Comparison of ENCODE assay signal across 18 cellular contexts in the genomic region with DNA sequence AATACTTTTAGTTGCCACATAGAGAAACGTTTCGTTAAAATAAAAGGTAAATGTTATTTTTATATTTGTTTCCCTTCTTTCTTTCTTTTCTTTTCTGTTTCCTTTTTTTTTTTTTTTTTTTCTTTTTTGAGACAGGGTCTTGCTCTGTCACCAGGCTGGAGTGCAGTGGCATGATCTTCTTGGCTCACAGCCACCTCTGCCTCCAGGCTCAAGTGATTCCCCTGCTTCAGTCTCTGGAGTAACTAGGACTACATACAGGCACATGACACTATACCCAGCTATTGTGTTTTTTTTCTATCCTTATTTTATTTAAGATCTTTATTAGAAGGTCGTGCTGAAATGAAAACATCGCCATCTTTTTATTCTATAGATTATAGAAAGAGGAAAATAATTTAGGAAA.
DNase-seq lines count a peak whose midpoint lies in the region; TF ChIP-seq lines count a peak whose summit lies in the region.
"Had no signal": no experiment of that assay in that cellular context is flagged by ENCODE, and none has a peak within 500 bp of the region (broad histone marks: within the 10 kb centered on the region; RNA-seq: fewer than 3 reads in every experiment).

No MANE protein-coding gene starts in this region.

- H3K36me3 ChIP-seq in thyroid gland (no peaks in the 10 kb centered on the region), ascending aorta (no peaks in the 10 kb centered on the region)
- H3K36me3 ChIP-seq: BLaER1 had no signal

- H3K4me3 ChIP-seq in thyroid gland (replicated peaks in 1 of 3), result no peak overlapping the region
- H3K4me3 ChIP-seq in ascending aorta, result no peak overlapping the region
- H3K4me3 ChIP-seq: A549, BLaER1, GM23248 had no signal

- intact Hi-C loops in thyroid gland (cut with DNase I) (no loop called here), ascending aorta (cut with DNase I) (no loop called here)

- no peak for TF ChIP-seq CTCF in thyroid gland (IDR thresholded peaks at IDR 0.05)
- no peak for TF ChIP-seq CTCF in ascending aorta (IDR thresholded peaks at IDR 0.05)

- H3K9me3 ChIP-seq in thyroid gland, result no peaks in the 10 kb centered on the region
- H3K9me3 ChIP-seq in ascending aorta, result no peaks in the 10 kb centered on the region
- H3K9me3 ChIP-seq: A549, BLaER1 had no signal

- 57 to 61% methylated on average over 4 of the region's 4 CpGs for WGBS in thyroid gland, 2 donors

- H3K27ac ChIP-seq in thyroid gland (no peak overlapping the region), ascending aorta (no peak overlapping the region)
- H3K27ac ChIP-seq: 22Rv1, A549, BLaER1, GM23248, HL-60 had no signal

- H3K27me3 ChIP-seq in thyroid gland (no peaks in the 10 kb centered on the region), ascending aorta (no peaks in the 10 kb centered on the region)
- H3K27me3 ChIP-seq: BLaER1 had no signal

- no peak for TF ChIP-seq POLR2A in thyroid gland (IDR thresholded peaks at IDR 0.05)

- DNase-seq in NCI-H82 (lab: John Stamatoyannopoulos, UW) (peak; percentile 28), NCI-H82 treated with DMSO at 0.1 percent for 48 hours (lab: John Stamatoyannopoulos, UW; ENCODE audit: unreplicated experiment) (no peak), NCI-H69 (lab: John Stamatoyannopoulos, UW) (peak; percentile 19), islet precursor cell (peak; percentile 66), thyroid gland (peak; percentile 79 to 80), ascending aorta (ENCODE audit: low spot score in 2 of 2) (no peak), epidermal melanocyte (ENCODE audit: insufficient read length, low spot score) (no peak), GF-D8 (lab: John Stamatoyannopoulos, UW) (no peak)
- DNase-seq: AML-193; Calu3; CD4-positive, alpha-beta memory T cell; DMS79 treated with DMSO at 0.1 percent for 48 hours; GM23248; HFFc6 had no signal

- H3K4me1 ChIP-seq in thyroid gland (peaks cover 0 to under 1% of the 10 kb centered on the region in 2 donors), ascending aorta (no peaks in the 10 kb centered on the region)
- H3K4me1 ChIP-seq: A549, BLaER1 had no signal

Comparison
In these comparisons a context has a peak if more than half of its experiments do, and no peak if none do; other contexts are left out.
1. DNase-seq: peak in NCI-H82 (single experiment), NCI-H69 (single experiment), islet precursor cell (single experiment) and thyroid gland (2 of 2); none in NCI-H82 treated with DMSO at 0.1 percent for 48 hours (single experiment), ascending aorta (0 of 2), epidermal melanocyte (single experiment) and GF-D8 (single experiment).